Comparison of ENCODE assay signal across 21 cellular contexts in genomic region chr19:48853483-48853882, GRCh38. TPM values are rescaled to one million over a fixed set of nuclear protein-coding genes. Genes with fewer than 3 reads are reported as not detected.
DNase-seq lines count a peak whose midpoint lies in the region; ATAC-seq, FAIRE-seq and TF ChIP-seq lines count a peak whose summit lies in the region.
"Had no signal": no experiment of that assay in that cellular context is flagged by ENCODE, and none has a peak within 500 bp of the region (broad histone marks: within the 10 kb centered on the region; RNA-seq: fewer than 3 reads in every experiment).

No MANE protein-coding gene starts in this region.

- TF ChIP-seq CTCF in A549 (IDR thresholded peaks at IDR 0.05), result no peak

- FAIRE-seq in A549 (lab: Jason Lieb, UNC), result no peak
- FAIRE-seq: A204.1, G401.6, GM12892, H54 had no signal

- no peak for TF ChIP-seq POLR2A in A549 (IDR thresholded peaks at IDR 0.05; ENCODE audit: low read length)

- no peak overlapping the region for H3K4me3 ChIP-seq in A549
- H3K4me3 ChIP-seq: BLaER1 treated with 17β-estradiol and CSF1 and Interleukin-3, amounts not matched to agents 10 nM and 100 nM had no signal

- no peak overlapping the region for H3K4me2 ChIP-seq in A549
- H3K4me2 ChIP-seq: BLaER1 treated with 17β-estradiol and CSF1 and Interleukin-3, amounts not matched to agents 10 nM and 100 nM had no signal

- DNase-seq in A549 (ENCODE audit: low read depth in 1 of 2, low spot score in 1 of 2) (no peak), D341Med (ENCODE audit: low spot score) (peak; percentile 21), ecto neural progenitor cell (ENCODE audit: low spot score) (no peak), LoVo (ENCODE audit: low spot score) (no peak), NOMO-1 treated with dmso at 0.1 percent for 144 hours (lab: John Stamatoyannopoulos, UW; ENCODE audit: unreplicated experiment) (no peak)
- DNase-seq: ACHN; AML-193; BE2C; Calu3; CD4-positive, alpha-beta memory T cell; COR-L47; DMS153; DND-41; GOT3; HCEC 1CT had no signal

- 88% methylated on average over 8 of the region's 8 CpGs for WGBS in A549 (ENCODE audit: missing lambda C conversion rate)

- TF ChIP-seq RAD21 in A549 (conservative IDR thresholded peaks at IDR 0.05 in 1 of 2, IDR thresholded peaks at IDR 0.05 in 1 of 2), result no peak

- ATAC-seq in A549, result peak; percentile 19 to 36; a peak in 2 of 6 replicates
- peak; percentile 32 for ATAC-seq in esophagus mucosa

- POLR2A ChIA-PET in A549 (lab: Yijun Ruan, JAX), result no interaction called here

- H3K9me3 ChIP-seq in A549, result no peaks in the 10 kb centered on the region
- H3K9me3 ChIP-seq: BE2C; BLaER1 treated with 17β-estradiol and CSF1 and Interleukin-3, amounts not matched to agents 10 nM and 100 nM had no signal

- no peaks in the 10 kb centered on the region for H3K4me1 ChIP-seq in A549
- H3K4me1 ChIP-seq: BE2C had no signal

- no peak for TF ChIP-seq EP300 in A549 (IDR thresholded peaks at IDR 0.05)

- no peak overlapping the region for H3K27ac ChIP-seq in A549
- H3K27ac ChIP-seq: BLaER1 treated with 17β-estradiol and CSF1 and Interleukin-3, amounts not matched to agents 10 nM and 100 nM had no signal

- CTCF ChIA-PET in A549 (lab: Yijun Ruan, JAX), result interaction anchor here (1.0 to 24.1 kb wide), 7 partner anchors 10 to 208 kb away, joined by 3 to 927 read pairs (median 4); partner anchors contain the start of genes BCAT2 and CA11

TF ChIP-seq in A549, 52 proteins besides CTCF, POLR2A, EP300 and RAD21:
- TF ChIP-seq CHD4 (IDR thresholded peaks at IDR 0.05; ENCODE audit: borderline replicate concordance) (no peak), GATA3 (IDR thresholded peaks at IDR 0.05; ENCODE audit: borderline replicate concordance) (no peak), HES2 (IDR thresholded peaks at IDR 0.05) (no peak), USF2 (IDR thresholded peaks at IDR 0.05) (no peak), RARB (CRISPR knock-in tag; IDR thresholded peaks at IDR 0.05) (no peak), HOXA7 (CRISPR knock-in tag; IDR thresholded peaks at IDR 0.05) (no peak), ZNF302 (CRISPR knock-in tag; IDR thresholded peaks at IDR 0.05) (no peak), HEYL (CRISPR knock-in tag; IDR thresholded peaks at IDR 0.05) (no peak), NFE2L2 (conservative IDR thresholded peaks at IDR 0.05; ENCODE audit: low read length) (no peak), E2F6 (IDR thresholded peaks at IDR 0.05; ENCODE audit: borderline replicate concordance, low read depth) (no peak), PHF8 (IDR thresholded peaks at IDR 0.05; ENCODE audit: borderline replicate concordance, low read depth) (no peak), CEBPB (IDR thresholded peaks at IDR 0.05) (no peak), CHD2 (IDR thresholded peaks at IDR 0.05; ENCODE audit: low read length, partially characterized antibody) (no peak), ZSCAN20 (CRISPR knock-in tag; IDR thresholded peaks at IDR 0.05) (no peak), RCOR1 (IDR thresholded peaks at IDR 0.05; ENCODE audit: low read depth, low read length) (no peak), ZFP36 (IDR thresholded peaks at IDR 0.05; ENCODE audit: borderline replicate concordance, partially characterized antibody) (no peak), PBX3 (IDR thresholded peaks at IDR 0.05) (no peak), TP53 (CRISPR knock-in tag; IDR thresholded peaks at IDR 0.05) (no peak), REST (IDR thresholded peaks at IDR 0.05) (no peak)

RNA-seq across cellular contexts. Expression of gene PLEKHA4, which starts 14.9 kb away (rescaled TPM):
- polyA plus RNA-seq in A549 (2011; rRNA removed), result 0.34 and 0.42 TPM in 2 replicates
- 0.36 and 0.52 TPM in 2 replicates for polyA plus RNA-seq in A549 (2012; cell fraction: cytosol; rRNA removed)
- polyA plus RNA-seq in A549 (2012; cell fraction: nucleus; rRNA removed), result 0.97 TPM in 2 replicates
- 0.46 to 0.78 TPM (median 0.47 TPM) in 3 replicates for polyA plus RNA-seq in A549 (2017; fragmentation: RNase III; extraction: RNeasy Plus Mini Kit Qiagen cat#74134 plus additional on column Dnase treatment)
- 0.39 TPM in 1 of 2 replicates, not detected in the other for polyA minus RNA-seq in A549 (2011; rRNA and poly(A)+ RNA removed)
- 8.1 TPM for total RNA-seq in esophagus mucosa

RNA-seq across cellular contexts. Expression of gene HSD17B14, which starts 17.2 kb away (rescaled TPM):
- polyA plus RNA-seq in A549 (2011; rRNA removed) (8.1 and 11.1 TPM in 2 replicates), A549 (2017; fragmentation: RNase III; extraction: RNeasy Plus Mini Kit Qiagen cat#74134 plus additional on column Dnase treatment) (10.6 to 20.9 TPM (median 19.5 TPM) in 3 replicates)
- polyA plus RNA-seq in A549 (2012; cell fraction: cytosol; rRNA removed), result 13.6 and 15.8 TPM in 2 replicates
- polyA plus RNA-seq in A549 (2012; cell fraction: nucleus; rRNA removed), result 19.8 and 22.5 TPM in 2 replicates
- 5.8 TPM in 2 replicates for polyA minus RNA-seq in A549 (2011; rRNA and poly(A)+ RNA removed)
- 0.40 TPM for total RNA-seq in esophagus mucosa

RNA-seq across cellular contexts. Expression of gene PPP1R15A, which starts 18.7 kb away (rescaled TPM):
- polyA plus RNA-seq in A549 (2011; rRNA removed) (49.0 and 74.2 TPM in 2 replicates), A549 (2017; fragmentation: RNase III; extraction: RNeasy Plus Mini Kit Qiagen cat#74134 plus additional on column Dnase treatment) (28.1 to 29.7 TPM (median 29.2 TPM) in 3 replicates)
- polyA plus RNA-seq in A549 (2012; cell fraction: cytosol; rRNA removed), result 109 and 112 TPM in 2 replicates
- 162 and 179 TPM in 2 replicates for polyA plus RNA-seq in A549 (2012; cell fraction: nucleus; rRNA removed)
- 34.8 and 43.6 TPM in 2 replicates for polyA minus RNA-seq in A549 (2011; rRNA and poly(A)+ RNA removed)
- 30.0 TPM for total RNA-seq in esophagus mucosa

RNA-seq across cellular contexts. Expression of gene BCAT2, which starts 42.7 kb away (rescaled TPM):
- polyA plus RNA-seq in A549 (2011; rRNA removed) (30.4 and 31.9 TPM in 2 replicates), A549 (2017; fragmentation: RNase III; extraction: RNeasy Plus Mini Kit Qiagen cat#74134 plus additional on column Dnase treatment) (46.4 to 47.9 TPM (median 47.2 TPM) in 3 replicates)
- polyA plus RNA-seq in A549 (2012; cell fraction: cytosol; rRNA removed), result 93.7 and 119 TPM in 2 replicates
- 166 and 195 TPM in 2 replicates for polyA plus RNA-seq in A549 (2012; cell fraction: nucleus; rRNA removed)
- 35.4 and 36.8 TPM in 2 replicates for polyA minus RNA-seq in A549 (2011; rRNA and poly(A)+ RNA removed)
- 31.0 TPM for total RNA-seq in esophagus mucosa

RNA-seq across cellular contexts. Expression of gene TULP2, which starts 45.1 kb away (rescaled TPM):
- not detected in 2 replicates for polyA plus RNA-seq in A549 (2011; rRNA removed)
- 0.09 TPM in 1 of 2 replicates, not detected in the other for polyA plus RNA-seq in A549 (2012; cell fraction: cytosol; rRNA removed)
- 0.04 and 0.20 TPM in 2 replicates for polyA plus RNA-seq in A549 (2012; cell fraction: nucleus; rRNA removed)
- polyA plus RNA-seq in A549 (2017; fragmentation: RNase III; extraction: RNeasy Plus Mini Kit Qiagen cat#74134 plus additional on column Dnase treatment), result not detected in 3 replicates
- polyA minus RNA-seq in A549 (2011; rRNA and poly(A)+ RNA removed), result not detected in 2 replicates
- total RNA-seq in esophagus mucosa, result 0.24 TPM
- total RNA-seq: Calu3; CD4-positive, alpha-beta memory T cell had no signal
- polyA plus RNA-seq: CD4-positive, alpha-beta memory T cell had no signal
